ENCODE assay signal across 10 cellular contexts in genomic region chr11:1191786-1192470, GRCh38. TPM values are rescaled to one million over a fixed set of nuclear protein-coding genes. Genes with fewer than 3 reads are reported as not detected.
DNase-seq lines count a peak whose midpoint lies in the region; ATAC-seq and TF ChIP-seq lines count a peak whose summit lies in the region.
"Not testable (repeated sequence)": the region's sequence is repeated elsewhere in the genome, so short reads cannot be mapped to it uniquely, and the experiment has no call there.
"Had no signal": no experiment of that assay in that cellular context is flagged by ENCODE, and none has a peak within 500 bp of the region (broad histone marks: within the 10 kb centered on the region; RNA-seq: fewer than 3 reads in every experiment).

No MANE protein-coding gene starts in this region.

- not testable (repeated sequence) for H2BK120ac ChIP-seq in H9 (ENCODE audit: low read depth, low read length, poor library complexity, severe bottlenecking)

- not testable (repeated sequence) for H4K91ac ChIP-seq in H9 (ENCODE audit: insufficient read length, low read depth, low read length)

- H2BK12ac ChIP-seq in H9 (ENCODE audit: insufficient read length, low read depth, low read length), result not testable (repeated sequence)

- not testable (repeated sequence) for H3K36me3 Mint-ChIP-seq in H9 (ENCODE audit: insufficient read depth in 1 of 3, low read depth in 3 of 3); activated naive CD4-positive, alpha-beta T cell treated with anti-CD3 and anti-CD28 coated beads for 36 hours (ENCODE audit: low read depth); type B pancreatic cell

- not testable (repeated sequence) for H3K27me3 Mint-ChIP-seq in H9 (ENCODE audit: low read depth); activated naive CD4-positive, alpha-beta T cell treated with anti-CD3 and anti-CD28 coated beads for 36 hours (ENCODE audit: low read depth); type B pancreatic cell

- H2AFZ ChIP-seq in H9 (ENCODE audit: low read length), result not testable (repeated sequence)

- no CpG with 5 or more reads among the region's 22 CpGs for WGBS in H9 (ENCODE audit: extremely low coverage, insufficient read length, low lambda C conversion rate)
- WGBS in right lobe of liver (ENCODE audit: insufficient coverage, low coverage, low lambda C conversion rate, missing lambda C conversion rate), result 41% methylated on average over 5 of the region's 22 CpGs

- H3K9me3 ChIP-seq in H9 (ENCODE audit: control insufficient read depth, low read depth, low read length); right lobe of liver: not testable (repeated sequence)

- not testable (repeated sequence) for TF ChIP-seq POLR2A in right lobe of liver (IDR thresholded peaks at IDR 0.05)

- intact Hi-C loops in activated naive CD4-positive, alpha-beta T cell treated with anti-CD3 and anti-CD28 coated beads for 36 hours (cut with micrococcal nuclease); Right ventricle myocardium superior (cut with DNase I); right lobe of liver (cut with DNase I); posterior vena cava (cut with DNase I): not testable (repeated sequence)

- not testable (repeated sequence) for H3K79me1 ChIP-seq in H9 (ENCODE audit: insufficient read depth, low read depth, low read length, poor library complexity, severe bottlenecking)

- H3K23ac ChIP-seq in H9 (ENCODE audit: insufficient read length, low read depth, low read length), result not testable (repeated sequence)

- H3K4me3 Mint-ChIP-seq in H9; activated naive CD4-positive, alpha-beta T cell treated with anti-CD3 and anti-CD28 coated beads for 36 hours; type B pancreatic cell: not testable (repeated sequence)

- not testable (repeated sequence) for H3K4me2 ChIP-seq in H9 (ENCODE audit: insufficient read depth, insufficient read length, low read length)

- not testable (repeated sequence) for H2BK15ac ChIP-seq in H9 (ENCODE audit: low read depth, low read length)

- H3K4me1 Mint-ChIP-seq in H9; activated naive CD4-positive, alpha-beta T cell treated with anti-CD3 and anti-CD28 coated beads for 36 hours (ENCODE audit: low read depth); type B pancreatic cell (ENCODE audit: unreplicated experiment): not testable (repeated sequence)

- not testable (repeated sequence) for TF ChIP-seq CTCF in H9 (conservative IDR thresholded peaks at IDR 0.05); coronary artery (IDR thresholded peaks at IDR 0.05); right lobe of liver (IDR thresholded peaks at IDR 0.05); type B pancreatic cell (conservative IDR thresholded peaks at IDR 0.05)

- H2AK5ac ChIP-seq in H9 (ENCODE audit: insufficient read length, low read length), result not testable (repeated sequence)

- not testable (repeated sequence) for H4K20me1 ChIP-seq in H9 (ENCODE audit: control insufficient read depth, insufficient read depth, insufficient read length)

- H3K79me2 ChIP-seq in H9 (ENCODE audit: insufficient read depth, low read length), result not testable (repeated sequence)

- not testable (repeated sequence) for H3K9ac ChIP-seq in H9 (ENCODE audit: extremely low read depth, insufficient read length, low read length)

- H3K23me2 ChIP-seq in H9 (ENCODE audit: insufficient read length, low read depth, low read length, poor library complexity, severe bottlenecking), result not testable (repeated sequence)

- not testable (repeated sequence) for H3K14ac ChIP-seq in H9 (ENCODE audit: insufficient read depth, low read length)

- H3K27ac Mint-ChIP-seq in H9; activated naive CD4-positive, alpha-beta T cell treated with anti-CD3 and anti-CD28 coated beads for 36 hours; type B pancreatic cell: not testable (repeated sequence)

- not testable (repeated sequence) for H3K36me3 ChIP-seq in right lobe of liver

- DNase-seq in H9, result peak; percentile 8
- peak; percentile 2 for DNase-seq in activated naive CD4-positive, alpha-beta T cell treated with anti-CD3 and anti-CD28 coated beads for 36 hours
- peak; percentile 60 for DNase-seq in coronary artery (ENCODE audit: low spot score)
- DNase-seq in Right ventricle myocardium superior, result peak; percentile 23
- peak in 2 of 3 donors; percentile 9 to 30 for DNase-seq in right lobe of liver
- DNase-seq in posterior vena cava (ENCODE audit: low spot score), result peak; percentile 62
- DNase-seq in type B pancreatic cell (ENCODE audit: extremely low spot score, unreplicated experiment), result peak; percentile 45

- H3K18ac ChIP-seq in H9 (ENCODE audit: insufficient read length, low read depth, low read length), result not testable (repeated sequence)

- H3K56ac ChIP-seq in H9 (ENCODE audit: insufficient read length, low read depth, low read length), result not testable (repeated sequence)

- H3K4me1 ChIP-seq in H9 (ENCODE audit: insufficient read depth, low read length); right lobe of liver: not testable (repeated sequence)

- not testable (repeated sequence) for H3K4me3 ChIP-seq in coronary artery, right lobe of liver

- H2BK20ac ChIP-seq in H9 (ENCODE audit: low read depth, low read length, poor library complexity, severe bottlenecking), result not testable (repeated sequence)

- H3K4ac ChIP-seq in H9 (ENCODE audit: low read depth, low read length), result not testable (repeated sequence)

- H2BK5ac ChIP-seq in H9 (ENCODE audit: insufficient read length, low read length), result not testable (repeated sequence)

- ATAC-seq in Right ventricle myocardium superior (ENCODE audit: poor library complexity); right lobe of liver: not testable (repeated sequence)

- not testable (repeated sequence) for H3T11ph ChIP-seq in H9 (ENCODE audit: low read length)

- H3K27me3 ChIP-seq in H9 (ENCODE audit: insufficient read depth, low read length); right lobe of liver: not testable (repeated sequence)

- CTCF ChIA-PET in activated naive CD4-positive, alpha-beta T cell treated with anti-CD3 and anti-CD28 coated beads for 36 hours (lab: Charles Lee), result not testable (repeated sequence)

- not testable (repeated sequence) for H4K5ac ChIP-seq in H9 (ENCODE audit: insufficient read length, low read depth, low read length)

- not testable (repeated sequence) for H3K27ac ChIP-seq in H9 (ENCODE audit: insufficient read length, low read depth, low read length); coronary artery; right lobe of liver

- H4K8ac ChIP-seq in H9 (replicated peaks; ENCODE audit: insufficient read length, low read depth, low read length), result not testable (repeated sequence)

- H3K9me3 Mint-ChIP-seq in H9; activated naive CD4-positive, alpha-beta T cell treated with anti-CD3 and anti-CD28 coated beads for 36 hours; type B pancreatic cell: not testable (repeated sequence)

RNA-seq across cellular contexts. Expression of gene MUC5B, which starts 30.9 kb away (rescaled TPM):
- total RNA-seq in H9 (2021) (0.02 TPM in 1 of 2 replicates, not detected in the other), Right ventricle myocardium superior (not detected), right lobe of liver (1 to 10 TPM in 2 of 6 experiments, under 1 TPM in 4; 0.06 to 3.7 (median 0.78) TPM), posterior vena cava (under 1 TPM in 1 of 2 donors, not detected in 1; 0.69 TPM), type B pancreatic cell (ENCODE audit: low replicate concordance) (0.48 and 2.0 TPM in 2 replicates)
- not detected for total RNA-seq in activated naive CD4-positive, alpha-beta T cell treated with anti-CD3 and anti-CD28 coated beads for 36 hours
- total RNA-seq: CD4-positive, alpha-beta T cell had no signal

RNA-seq across cellular contexts. Expression of gene MUC5AC, which starts 34.2 kb away (rescaled TPM):
- total RNA-seq in H9 (2021), result not detected in 2 replicates
- total RNA-seq in activated naive CD4-positive, alpha-beta T cell treated with anti-CD3 and anti-CD28 coated beads for 36 hours, result not detected
- total RNA-seq in Right ventricle myocardium superior, result not detected
- not detected for total RNA-seq in right lobe of liver
- not detected for total RNA-seq in posterior vena cava
- total RNA-seq in type B pancreatic cell (ENCODE audit: low replicate concordance), result 0.10 and 1.4 TPM in 2 replicates
- total RNA-seq: CD4-positive, alpha-beta T cell; H7; NCI-H460 had no signal

Comparison
In these comparisons a context has a peak if more than half of its experiments do, and no peak if none do; other contexts are left out.
1. DNase-seq: peak in every context shown above with its lines; median percentile 62 in posterior vena cava; 60 in coronary artery; 45 in type B pancreatic cell; 23 in Right ventricle myocardium superior; 20 in right lobe of liver; 8 in H9; 2 in activated naive CD4-positive, alpha-beta T cell treated with anti-CD3 and anti-CD28 coated beads for 36 hours.